In the genomic region with DNA sequence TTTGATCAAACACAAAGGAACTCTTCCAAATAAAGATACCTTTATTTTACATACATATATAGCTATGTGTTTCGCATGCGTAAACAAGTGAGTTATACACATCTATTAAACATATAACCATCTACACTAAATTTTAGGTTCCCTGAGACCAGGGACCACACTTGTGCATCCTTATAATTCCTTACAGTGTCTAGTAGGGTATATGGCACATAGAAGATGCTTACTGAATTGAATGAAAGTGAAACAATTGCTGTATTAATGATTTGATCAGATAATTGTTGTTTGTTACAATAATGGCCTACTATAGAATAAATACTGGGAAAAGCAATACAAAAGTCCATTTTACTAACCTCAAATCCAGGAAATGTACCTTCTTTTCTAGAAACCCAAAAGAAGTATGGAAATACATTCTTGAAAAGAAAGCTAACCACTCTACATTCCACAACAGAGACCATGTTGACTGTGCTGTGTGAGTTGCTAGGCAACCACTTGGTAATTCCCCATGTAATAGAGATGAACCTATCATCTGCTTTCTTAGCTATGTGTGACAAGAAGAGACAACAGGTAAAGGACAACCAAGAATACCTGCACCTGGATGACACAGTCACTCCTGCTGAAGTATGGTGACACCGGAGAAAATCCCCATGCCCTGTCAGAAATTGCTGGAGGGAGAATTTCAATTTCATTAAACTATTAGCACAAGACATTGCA, we compare ENCODE assay signal across 10 cellular contexts. TPM values are rescaled to one million over a fixed set of nuclear protein-coding genes. Genes with fewer than 3 reads are reported as not detected.
DNase-seq lines count a peak whose midpoint lies in the region; ATAC-seq and TF ChIP-seq lines count a peak whose summit lies in the region.
"Had no signal": no experiment of that assay in that cellular context is flagged by ENCODE, and none has a peak within 500 bp of the region (broad histone marks: within the 10 kb centered on the region; RNA-seq: fewer than 3 reads in every experiment).

No MANE protein-coding gene starts in this region.

- TF ChIP-seq CTCF in GM10248 (IDR thresholded peaks at IDR 0.05; ENCODE audit: control extremely low read depth, extremely low read depth, low read depth, missing control alignments) = no peak
- TF ChIP-seq CTCF in PC-9 (conservative IDR thresholded peaks at IDR 0.05) = no peak
- TF ChIP-seq CTCF in glutamatergic neuron (IDR thresholded peaks at IDR 0.05; ENCODE audit: partially characterized antibody, unreplicated experiment) = no peak

- H3K4me1 ChIP-seq in PC-9 (replicated peaks; ENCODE audit: insufficient read depth) = peaks cover 38% of the 10 kb centered on the region

- DNase-seq in GM10248 (ENCODE audit: extremely low spot score) (peak; percentile 46), PC-9 (peak; percentile 58 to 86), left kidney (ENCODE audit: low read depth, low spot score) (peak; percentile 82), ureter (ENCODE audit: low spot score) (no peak), glutamatergic neuron (no peak)
- DNase-seq in activated CD4-positive, CD25-positive, alpha-beta regulatory T cell (lab: John Stamatoyannopoulos, UW) = no peak
- DNase-seq: right cardiac atrium had no signal

- no peak overlapping the region for H2AFZ ChIP-seq in PC-9

- H3K9me2 ChIP-seq in PC-9 (ENCODE audit: insufficient read depth) = no peaks in the 10 kb centered on the region

- no peak overlapping the region for H3K27ac Mint-ChIP-seq in glutamatergic neuron (ENCODE audit: unreplicated experiment)

- H3K79me2 ChIP-seq in PC-9 (ENCODE audit: low read depth) = no peaks in the 10 kb centered on the region

- peaks cover 2% of the 10 kb centered on the region for H3K27me3 Mint-ChIP-seq in glutamatergic neuron (ENCODE audit: unreplicated experiment)

- no peak overlapping the region for H3K4me2 ChIP-seq in PC-9

- no peaks in the 10 kb centered on the region for H4K20me1 ChIP-seq in PC-9 (ENCODE audit: insufficient read depth)

- no peak overlapping the region for H3K4me3 ChIP-seq in PC-9

- H3K27me3 ChIP-seq in PC-9 (ENCODE audit: insufficient read depth, low read depth) = no peaks in the 10 kb centered on the region

- peaks cover 20% of the 10 kb centered on the region for H3F3A ChIP-seq in PC-9 (ENCODE audit: insufficient read depth, low read depth)

- H3K27ac ChIP-seq in PC-9 = no peak overlapping the region

- H3K4me1 Mint-ChIP-seq in glutamatergic neuron (ENCODE audit: low read depth, unreplicated experiment) = peaks cover 18% of the 10 kb centered on the region

- intact Hi-C loops in PC-9 (cut with micrococcal nuclease; ENCODE audit: unreplicated experiment) = no loop called here

- no peaks in the 10 kb centered on the region for H3K36me3 ChIP-seq in PC-9 (ENCODE audit: low read depth)

- ATAC-seq in GM21515 (IDR thresholded peaks at IDR 0.05; ENCODE audit: unreplicated experiment) = peak; percentile 64
- ATAC-seq in HG03097 (IDR thresholded peaks at IDR 0.05; ENCODE audit: low FRiP score, unreplicated experiment) = no peak

- no peaks in the 10 kb centered on the region for H3K9me3 Mint-ChIP-seq in glutamatergic neuron (ENCODE audit: unreplicated experiment)

- no peaks in the 10 kb centered on the region for H3K36me3 Mint-ChIP-seq in glutamatergic neuron (ENCODE audit: unreplicated experiment)

- BruUV-seq in PC-9 (replicated peaks; lab: Mats Ljungman, UMichigan) = no TSS peak

- peaks cover 4% of the 10 kb centered on the region; the same call in 1 of the 2 replicates for H3K9me3 ChIP-seq in PC-9 (ENCODE audit: insufficient read depth, low read depth)

- CTCF ChIA-PET in GM10248 (lab: Yijun Ruan, JAX) (interaction anchor here (1.0 to 10.1 kb wide), 15 partner anchors 9 to 215 kb away, joined by 3 to 189 read pairs (median 9); no protein-coding TSS in a partner anchor), PC-9 (lab: Charles Lee) (interaction anchor here (0.6 to 2.7 kb wide), 12 partner anchors 8 to 230 kb away, joined by 3 to 40 read pairs (median 6); no protein-coding TSS in a partner anchor)

- POLR2A ChIA-PET in GM10248 (lab: Yijun Ruan, JAX) (interaction anchor here (1.1 kb wide), 1 partner anchor 37 kb away, joined by 3 read pairs; no protein-coding TSS in a partner anchor), PC-9 (lab: Charles Lee; ENCODE audit: unreplicated experiment) (interaction anchor here (0.6 to 1.2 kb wide), 5 partner anchors 11 to 218 kb away, joined by 3 to 35 read pairs (median 8); no protein-coding TSS in a partner anchor)

- no peak overlapping the region for H3K4me3 Mint-ChIP-seq in glutamatergic neuron (ENCODE audit: unreplicated experiment)

RNA-seq across cellular contexts. Expression of gene CIPC, which starts 11.9 kb away (rescaled TPM):
- total RNA-seq in PC-9 (2021) (54.7 and 66.3 TPM in 2 replicates), ureter (39.5 TPM), glutamatergic neuron (ENCODE audit: unreplicated experiment) (22.3 TPM)

RNA-seq across cellular contexts. Expression of gene ZDHHC22, which starts 55.4 kb away (rescaled TPM):
- total RNA-seq in PC-9 (2021) = not detected in 2 replicates
- total RNA-seq in ureter = not detected
- total RNA-seq in glutamatergic neuron (ENCODE audit: unreplicated experiment) = 77.3 TPM
- total RNA-seq: dermis microvascular lymphatic vessel endothelial cell, right cardiac atrium had no signal

RNA-seq across cellular contexts. Expression of gene IRF2BPL, which starts 57.7 kb away (rescaled TPM):
- 74.6 and 84.5 TPM in 2 replicates for total RNA-seq in PC-9 (2021)
- 77.2 TPM for total RNA-seq in ureter
- total RNA-seq in glutamatergic neuron (ENCODE audit: unreplicated experiment) = 23.3 TPM

Comparison
In these comparisons a context has a peak if more than half of its experiments do, and no peak if none do; other contexts are left out.
1. DNase-seq: peak in GM10248 (single experiment), PC-9 (2 of 2) and left kidney (single experiment); none in ureter (single experiment), activated CD4-positive, CD25-positive, alpha-beta regulatory T cell (0 of 4) and glutamatergic neuron (single experiment).
2. RNA of gene ZDHHC22, which starts 55.4 kb away (total RNA-seq): 77.3 TPM in glutamatergic neuron (single experiment); not detected in PC-9 and not detected in ureter (single experiment); every median in the first group is over 10 times any median in the second.